8 cellular contexts compared by ENCODE assay signal in the genomic region with DNA sequence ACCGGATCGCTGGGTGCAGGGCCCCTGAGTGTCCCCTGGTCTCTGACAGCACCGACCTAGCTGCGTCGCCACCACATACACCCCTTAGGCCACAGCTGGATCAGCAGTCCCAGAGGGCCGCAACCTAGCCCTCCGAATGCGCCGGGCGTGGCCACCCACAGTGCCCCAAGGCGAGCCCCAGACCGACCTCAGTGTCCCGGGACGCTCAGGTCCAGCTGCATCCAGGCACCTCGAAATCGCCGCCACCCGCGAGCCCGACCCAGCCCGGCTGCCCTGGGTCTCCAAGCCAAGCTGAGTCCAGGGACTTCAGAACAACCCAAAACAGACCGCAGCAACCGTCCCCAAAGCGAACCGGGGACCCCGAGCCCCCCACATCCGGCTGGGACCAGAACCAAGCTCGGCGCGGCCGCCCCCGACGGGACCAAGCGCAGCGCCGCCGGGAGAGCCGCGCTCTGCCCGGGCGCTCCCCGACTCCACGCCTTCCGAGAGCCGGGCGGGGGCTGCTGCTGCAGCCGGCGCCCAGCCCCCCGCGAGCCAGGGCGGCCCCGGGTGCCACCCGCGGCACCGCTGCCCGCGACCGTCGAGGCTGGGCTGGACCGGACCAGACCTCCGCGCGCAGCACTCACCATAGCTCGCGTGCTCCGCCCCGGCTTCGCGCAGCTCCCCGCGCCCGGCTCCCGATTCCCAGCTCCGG. TPM values are rescaled to one million over a fixed set of nuclear protein-coding genes. Genes with fewer than 3 reads are reported as not detected.
DNase-seq lines count a peak whose midpoint lies in the region; ATAC-seq lines count a peak whose summit lies in the region.

No MANE protein-coding gene starts in this region.

- H3K36me3 Mint-ChIP-seq in activated CD4-positive, alpha-beta T cell treated with anti-CD3 and anti-CD28 coated beads, Interleukin-2, amount 10 ng/mL, durations not matched to agents 7 days and 5 days (ENCODE audit: low read depth), result peaks cover 12% of the 10 kb centered on the region
- peaks cover 50% of the 10 kb centered on the region for H3K36me3 Mint-ChIP-seq in activated T-helper 17 cell treated with anti-CD3 and anti-CD28 coated beads, Interleukin-2, amount 50 U/mL, for 72 hours (ENCODE audit: low read depth)
- peaks cover 4 to 7% of the 10 kb centered on the region in 2 donors for H3K36me3 Mint-ChIP-seq in stimulated activated naive B cell treated with anti-CD40 and anti-IgM and Interleukin-4, amounts not matched to agents 10 μg/mL and 1 μg/mL and 100 μg/mL, for 72 hours

- peak overlapping the region; percentile 24 for H3K9ac ChIP-seq in iPS-15b (ENCODE audit: low read depth, low read length)

- no peaks in the 10 kb centered on the region for H3K9me3 ChIP-seq in iPS-15b (ENCODE audit: control insufficient read depth, insufficient read depth, low read length)

- H3K4me3 ChIP-seq in iPS-15b (ENCODE audit: low read depth, low read length), result peak overlapping the region; percentile 78

- CTCF ChIA-PET in activated CD4-positive, alpha-beta T cell treated with anti-CD3 and anti-CD28 coated beads, Interleukin-2, amount 10 ng/mL, durations not matched to agents 7 days and 5 days (lab: Charles Lee), result interaction anchor here (0.7 to 1.6 kb wide), 12 partner anchors 9 to 680 kb away, joined by 3 to 7 read pairs (median 4); no protein-coding TSS in a partner anchor

- H3K4me1 ChIP-seq in iPS-15b (ENCODE audit: control insufficient read depth, insufficient read depth, low read length), result no peaks in the 10 kb centered on the region

- H3K27me3 Mint-ChIP-seq in activated CD4-positive, alpha-beta T cell treated with anti-CD3 and anti-CD28 coated beads, Interleukin-2, amount 10 ng/mL, durations not matched to agents 7 days and 5 days, result no peaks in the 10 kb centered on the region
- H3K27me3 Mint-ChIP-seq in activated T-helper 17 cell treated with anti-CD3 and anti-CD28 coated beads, Interleukin-2, amount 50 U/mL, for 72 hours, result no peaks in the 10 kb centered on the region
- no peaks in the 10 kb centered on the region for H3K27me3 Mint-ChIP-seq in stimulated activated naive B cell treated with anti-CD40 and anti-IgM and Interleukin-4, amounts not matched to agents 10 μg/mL and 1 μg/mL and 100 μg/mL, for 72 hours

- peak; percentile 11 for ATAC-seq in HG03108 (IDR thresholded peaks at IDR 0.05; ENCODE audit: unreplicated experiment)
- peak; percentile 13 for ATAC-seq in activated T-helper 17 cell treated with anti-CD3 and anti-CD28 coated beads, Interleukin-2, amount 50 U/mL, for 72 hours (replicated peaks)
- peak; percentile 39 to 49 for ATAC-seq in stimulated activated naive B cell treated with anti-CD40 and anti-IgM and Interleukin-4, amounts not matched to agents 10 μg/mL and 1 μg/mL and 100 μg/mL, for 72 hours (replicated peaks)

- no peak for DNase-seq in activated CD4-positive, alpha-beta T cell treated with anti-CD3 and anti-CD28 coated beads, Interleukin-2, amount 10 ng/mL, durations not matched to agents 7 days and 5 days
- DNase-seq in activated CD4-positive, alpha-beta T cell treated with anti-CD3 and anti-CD28 coated beads for 4 hours, result no peak
- no peak for DNase-seq in stimulated activated naive B cell treated with anti-CD40 and anti-IgM and Interleukin-4, amounts not matched to agents 10 μg/mL and 1 μg/mL and 100 μg/mL, for 72 hours
- DNase-seq in SHP77 treated with DMSO at 0.1 percent for 48 hours (lab: John Stamatoyannopoulos, UW), result no peak
- DNase-seq in NCI-H524 treated with DMSO at 0.1 percent for 48 hours (lab: John Stamatoyannopoulos, UW), result no peak

- peaks cover 18% of the 10 kb centered on the region for H3K27me3 ChIP-seq in iPS-15b (ENCODE audit: control insufficient read depth, insufficient read depth, low read length)

- POLR2A ChIA-PET in activated CD4-positive, alpha-beta T cell treated with anti-CD3 and anti-CD28 coated beads, Interleukin-2, amount 10 ng/mL, durations not matched to agents 7 days and 5 days (lab: Charles Lee), result interaction anchor here (1.0 to 2.1 kb wide), 2 partner anchors 51 to 65 kb away, joined by 4 to 12 read pairs; no protein-coding TSS in a partner anchor

- H3K9me3 Mint-ChIP-seq in activated CD4-positive, alpha-beta T cell treated with anti-CD3 and anti-CD28 coated beads, Interleukin-2, amount 10 ng/mL, durations not matched to agents 7 days and 5 days, result no peaks in the 10 kb centered on the region
- no peaks in the 10 kb centered on the region for H3K9me3 Mint-ChIP-seq in activated T-helper 17 cell treated with anti-CD3 and anti-CD28 coated beads, Interleukin-2, amount 50 U/mL, for 72 hours
- H3K9me3 Mint-ChIP-seq in stimulated activated naive B cell treated with anti-CD40 and anti-IgM and Interleukin-4, amounts not matched to agents 10 μg/mL and 1 μg/mL and 100 μg/mL, for 72 hours, result no peaks in the 10 kb centered on the region

- peak overlapping the region; percentile 94 for H3K27ac Mint-ChIP-seq in activated CD4-positive, alpha-beta T cell treated with anti-CD3 and anti-CD28 coated beads, Interleukin-2, amount 10 ng/mL, durations not matched to agents 7 days and 5 days
- peak overlapping the region; percentile 96 for H3K27ac Mint-ChIP-seq in activated T-helper 17 cell treated with anti-CD3 and anti-CD28 coated beads, Interleukin-2, amount 50 U/mL, for 72 hours
- peak overlapping the region; percentile 90 for H3K27ac Mint-ChIP-seq in stimulated activated naive B cell treated with anti-CD40 and anti-IgM and Interleukin-4, amounts not matched to agents 10 μg/mL and 1 μg/mL and 100 μg/mL, for 72 hours

- H3K4me3 Mint-ChIP-seq in activated CD4-positive, alpha-beta T cell treated with anti-CD3 and anti-CD28 coated beads, Interleukin-2, amount 10 ng/mL, durations not matched to agents 7 days and 5 days, result peak overlapping the region; percentile 85
- no peak overlapping the region for H3K4me3 Mint-ChIP-seq in activated T-helper 17 cell treated with anti-CD3 and anti-CD28 coated beads, Interleukin-2, amount 50 U/mL, for 72 hours
- H3K4me3 Mint-ChIP-seq in stimulated activated naive B cell treated with anti-CD40 and anti-IgM and Interleukin-4, amounts not matched to agents 10 μg/mL and 1 μg/mL and 100 μg/mL, for 72 hours, result peak overlapping the region; percentile 87 to 91

- H3K4me1 Mint-ChIP-seq in activated CD4-positive, alpha-beta T cell treated with anti-CD3 and anti-CD28 coated beads, Interleukin-2, amount 10 ng/mL, durations not matched to agents 7 days and 5 days, result peaks cover 40% of the 10 kb centered on the region
- H3K4me1 Mint-ChIP-seq in activated T-helper 17 cell treated with anti-CD3 and anti-CD28 coated beads, Interleukin-2, amount 50 U/mL, for 72 hours, result peaks cover 24% of the 10 kb centered on the region
- peaks cover 34 to 50% of the 10 kb centered on the region in 2 donors for H3K4me1 Mint-ChIP-seq in stimulated activated naive B cell treated with anti-CD40 and anti-IgM and Interleukin-4, amounts not matched to agents 10 μg/mL and 1 μg/mL and 100 μg/mL, for 72 hours

- no peaks in the 10 kb centered on the region for H3K36me3 ChIP-seq in iPS-15b (ENCODE audit: control insufficient read depth, insufficient read depth, low read length)

RNA-seq across cellular contexts. Expression of a gene that starts 54.6 kb away (rescaled TPM):
- total RNA-seq in activated CD4-positive, alpha-beta T cell treated with anti-CD3 and anti-CD28 coated beads, Interleukin-2, amount 10 ng/mL, durations not matched to agents 7 days and 5 days, result 100 to 1,000 TPM; 101 to 107 TPM
- 100 to 1,000 TPM in 1 of 2 donors, 10 to 100 TPM in 1; 75.4 to 219 TPM for total RNA-seq in activated T-helper 17 cell treated with anti-CD3 and anti-CD28 coated beads, Interleukin-2, amount 50 U/mL, for 72 hours
